Comparison of ENCODE assay signal across 21 cellular contexts in genomic region chr19:47319923-47320871, GRCh38. TPM values are rescaled to one million over a fixed set of nuclear protein-coding genes. Genes with fewer than 3 reads are reported as not detected.
"Had no signal": no experiment of that assay in that cellular context is flagged by ENCODE, and none has a peak within 500 bp of the region (broad histone marks: within the 10 kb centered on the region; RNA-seq: fewer than 3 reads in every experiment).

No MANE protein-coding gene starts in this region.

- H3K36me3 Mint-ChIP-seq: stimulated activated naive B cell treated with anti-CD40 and anti-IgM and Interleukin-4, amounts not matched to agents 10 μg/mL and 1 μg/mL and 100 μg/mL, for 72 hours had no signal

- H3K4me3 ChIP-seq: colonic mucosa, hepatocyte, mucosa of descending colon, psoas muscle, sigmoid colon, skin epidermis, testis, tibial nerve had no signal

- H3K4me1 Mint-ChIP-seq: stimulated activated naive CD8-positive, alpha-beta T cell treated with anti-CD3 and anti-CD28 coated beads, Interleukin-15, amount 100 ng/mL, for 72 hours had no signal

- H3K4me1 ChIP-seq: colonic mucosa, psoas muscle, sigmoid colon, testis, tibial nerve had no signal

- H3K27ac ChIP-seq: colonic mucosa, hepatocyte, psoas muscle, skin epidermis, testis had no signal

- H3K4me2 ChIP-seq: hepatocyte had no signal

- ATAC-seq: mucosa of descending colon; naive thymus-derived CD8-positive, alpha-beta T cell; psoas muscle; stimulated activated naive B cell treated with anti-CD40 and anti-IgM and Interleukin-4, amounts not matched to agents 10 μg/mL and 1 μg/mL and 100 μg/mL, for 72 hours; stimulated activated naive CD8-positive, alpha-beta T cell treated with anti-CD3 and anti-CD28 coated beads, Interleukin-15, amount 100 ng/mL, for 72 hours had no signal

- H3K27me3 ChIP-seq: colonic mucosa, hepatocyte, testis had no signal

- H2AFZ ChIP-seq: hepatocyte had no signal

- H3K9me3 Mint-ChIP-seq: stimulated activated naive CD8-positive, alpha-beta T cell treated with anti-CD3 and anti-CD28 coated beads, Interleukin-15, amount 100 ng/mL, for 72 hours had no signal

- H3K79me2 ChIP-seq: hepatocyte had no signal

- DNase-seq: cerebellar nuclear complex; colonic mucosa; effector CD8-positive, alpha-beta T cell; foreskin melanocyte; head of caudate nucleus; mucosa of descending colon; naive thymus-derived CD8-positive, alpha-beta T cell; psoas muscle; retina; sigmoid colon; stimulated activated CD4-positive, alpha-beta T cell treated with anti-CD3 and anti-CD28 coated beads, Interleukin-2, amount 100 ng/mL, for 24 hours; stimulated activated CD4-positive, alpha-beta T cell treated with anti-CD3 and anti-CD28 coated beads, Interleukin-4, amount 100 ng/mL, for 4 hours; stimulated activated naive B cell treated with anti-CD40 and anti-IgM and Interleukin-4, amounts not matched to agents 10 μg/mL and 1 μg/mL and 100 μg/mL, for 72 hours; stimulated activated naive CD8-positive, alpha-beta T cell treated with anti-CD3 and anti-CD28 coated beads, Interleukin-15, amount 100 ng/mL, for 72 hours; testis had no signal

- H3K9me3 ChIP-seq: colonic mucosa, mucosa of descending colon, psoas muscle, sigmoid colon, testis had no signal

- H3K27ac Mint-ChIP-seq: stimulated activated naive B cell treated with anti-CD40 and anti-IgM and Interleukin-4, amounts not matched to agents 10 μg/mL and 1 μg/mL and 100 μg/mL, for 72 hours had no signal

- H3K4me3 Mint-ChIP-seq: stimulated activated naive B cell treated with anti-CD40 and anti-IgM and Interleukin-4, amounts not matched to agents 10 μg/mL and 1 μg/mL and 100 μg/mL, for 72 hours; stimulated activated naive CD8-positive, alpha-beta T cell treated with anti-CD3 and anti-CD28 coated beads, Interleukin-15, amount 100 ng/mL, for 72 hours had no signal

- H3K36me3 ChIP-seq: colonic mucosa, sigmoid colon, tibial nerve had no signal

RNA-seq across cellular contexts. Expression of gene C5AR1, which starts 10.5 kb away (rescaled TPM):
- total RNA-seq: dermis microvascular lymphatic vessel endothelial cell, kidney epithelial cell, lung microvascular endothelial cell had no signal

RNA-seq across cellular contexts. Expression of gene C5AR2, which starts 11.8 kb away (rescaled TPM):
- total RNA-seq: kidney epithelial cell had no signal
- polyA plus RNA-seq: hepatocyte; naive thymus-derived CD8-positive, alpha-beta T cell had no signal
